In genomic region chr3:15298504-15298903, GRCh38 we compare ENCODE assay signal across 15 cellular contexts. TPM values are rescaled to one million over a fixed set of nuclear protein-coding genes. Genes with fewer than 3 reads are reported as not detected.
A peak's percentile ranks its signal among the peaks of the same experiment; 100 is the strongest.
DNase-seq lines count a peak whose midpoint lies in the region; ATAC-seq and TF ChIP-seq lines count a peak whose summit lies in the region.
"Had no signal": no experiment of that assay in that cellular context is flagged by ENCODE, and none has a peak within 500 bp of the region (broad histone marks: within the 10 kb centered on the region; RNA-seq: fewer than 3 reads in every experiment).

No MANE protein-coding gene starts in this region.

- H3K4me1 ChIP-seq in neural progenitor cell: no peaks in the 10 kb centered on the region

- H3K27me3 Mint-ChIP-seq in activated naive CD8-positive, alpha-beta T cell: no peaks in the 10 kb centered on the region
- H3K27me3 Mint-ChIP-seq in activated naive CD8-positive, alpha-beta T cell treated with anti-CD3 and anti-CD28 coated beads for 36 hours: no peaks in the 10 kb centered on the region
- H3K27me3 Mint-ChIP-seq in activated naive CD8-positive, alpha-beta T cell treated with anti-CD3 and anti-CD28 coated beads, Interleukin-2, amount 50 U/mL, for 24 hours: no peaks in the 10 kb centered on the region
- H3K27me3 Mint-ChIP-seq in natural killer cell treated with Interleukin-12 subunit alpha and Interleukin-12 subunit beta and Interleukin-15 and Interleukin-18, amount 100 ng/mL, for 72 hours: no peaks in the 10 kb centered on the region
- H3K27me3 Mint-ChIP-seq in neural progenitor cell (ENCODE audit: insufficient read depth, low read depth): no peaks in the 10 kb centered on the region
- H3K27me3 Mint-ChIP-seq: activated CD4-positive, alpha-beta T cell treated with anti-CD3 and anti-CD28 coated beads, Interleukin-2, amount 10 ng/mL, durations not matched to agents 7 days and 5 days had no signal

- no peak for ATAC-seq in activated naive CD8-positive, alpha-beta T cell treated with anti-CD3 and anti-CD28 coated beads, Interleukin-2, amount 50 U/mL, for 24 hours
- ATAC-seq in natural killer cell treated with Interleukin-12 subunit alpha and Interleukin-12 subunit beta and Interleukin-15 and Interleukin-18, amount 100 ng/mL, for 72 hours: peak in 1 of 2 donors; percentile 56
- ATAC-seq in left lobe of liver: no peak
- ATAC-seq in HG03378 (IDR thresholded peaks at IDR 0.05; ENCODE audit: unreplicated experiment): no peak

- no peaks in the 10 kb centered on the region for H4K20me1 ChIP-seq in neural progenitor cell (ENCODE audit: low read depth)

- no peaks in the 10 kb centered on the region for H3K9me3 ChIP-seq in neural progenitor cell (ENCODE audit: low read depth)
- H3K9me3 ChIP-seq: breast epithelium, mucosa of descending colon had no signal

- H3K27ac ChIP-seq in neural progenitor cell: no peak overlapping the region

- no peak overlapping the region for H2AFZ ChIP-seq in neural progenitor cell (replicated peaks)

- DNase-seq in activated naive CD8-positive, alpha-beta T cell treated with anti-CD3 and anti-CD28 coated beads for 36 hours: no peak
- no peak for DNase-seq in activated naive CD8-positive, alpha-beta T cell treated with anti-CD3 and anti-CD28 coated beads, Interleukin-2, amount 50 U/mL, for 24 hours
- peak; percentile 31 for DNase-seq in natural killer cell treated with Interleukin-12 subunit alpha and Interleukin-12 subunit beta and Interleukin-15 and Interleukin-18, amount 100 ng/mL, for 72 hours (ENCODE audit: low spot score)
- DNase-seq in left lobe of liver (ENCODE audit: low spot score) (no peak), neural progenitor cell (ENCODE audit: low spot score) (no peak), SW480 (ENCODE audit: low spot score) (no peak)
- DNase-seq: activated CD4-positive, alpha-beta T cell treated with anti-CD3 and anti-CD28 coated beads, Interleukin-2, amount 10 ng/mL, durations not matched to agents 7 days and 5 days; DMS79 treated with DMSO at 0.1 percent for 48 hours; MM.1S; mucosa of descending colon; stimulated activated CD4-positive, alpha-beta T cell treated with anti-CD3 and anti-CD28 coated beads, Interleukin-4, amount 100 ng/mL, for 1 hour had no signal

- no peaks in the 10 kb centered on the region for H3K9me3 Mint-ChIP-seq in activated naive CD8-positive, alpha-beta T cell (ENCODE audit: low read depth)
- no peaks in the 10 kb centered on the region for H3K9me3 Mint-ChIP-seq in activated naive CD8-positive, alpha-beta T cell treated with anti-CD3 and anti-CD28 coated beads for 36 hours
- no peaks in the 10 kb centered on the region for H3K9me3 Mint-ChIP-seq in activated naive CD8-positive, alpha-beta T cell treated with anti-CD3 and anti-CD28 coated beads, Interleukin-2, amount 50 U/mL, for 24 hours
- no peaks in the 10 kb centered on the region for H3K9me3 Mint-ChIP-seq in natural killer cell treated with Interleukin-12 subunit alpha and Interleukin-12 subunit beta and Interleukin-15 and Interleukin-18, amount 100 ng/mL, for 72 hours
- H3K9me3 Mint-ChIP-seq in neural progenitor cell: no peaks in the 10 kb centered on the region
- H3K9me3 Mint-ChIP-seq: activated CD4-positive, alpha-beta T cell treated with anti-CD3 and anti-CD28 coated beads, Interleukin-2, amount 10 ng/mL, durations not matched to agents 7 days and 5 days had no signal

- H3K4me3 ChIP-seq in neural progenitor cell: no peak overlapping the region
- H3K4me3 ChIP-seq: breast epithelium, mucosa of descending colon, smooth muscle cell had no signal

- peaks cover 35% of the 10 kb centered on the region for H3K36me3 Mint-ChIP-seq in activated naive CD8-positive, alpha-beta T cell
- no peaks in the 10 kb centered on the region for H3K36me3 Mint-ChIP-seq in activated naive CD8-positive, alpha-beta T cell treated with anti-CD3 and anti-CD28 coated beads for 36 hours
- H3K36me3 Mint-ChIP-seq in activated naive CD8-positive, alpha-beta T cell treated with anti-CD3 and anti-CD28 coated beads, Interleukin-2, amount 50 U/mL, for 24 hours (ENCODE audit: low read depth): peaks cover 4% of the 10 kb centered on the region
- H3K36me3 Mint-ChIP-seq in natural killer cell treated with Interleukin-12 subunit alpha and Interleukin-12 subunit beta and Interleukin-15 and Interleukin-18, amount 100 ng/mL, for 72 hours: peaks cover 53% of the 10 kb centered on the region
- peaks cover 12% of the 10 kb centered on the region for H3K36me3 Mint-ChIP-seq in neural progenitor cell

- no peak overlapping the region for H3K4me2 ChIP-seq in neural progenitor cell
- H3K4me2 ChIP-seq: smooth muscle cell had no signal

- no peak overlapping the region for H3K9ac ChIP-seq in neural progenitor cell

- no peaks in the 10 kb centered on the region for H3F3A ChIP-seq in neural progenitor cell (ENCODE audit: low read depth)

- no peaks in the 10 kb centered on the region for H3K79me2 ChIP-seq in neural progenitor cell (ENCODE audit: low read depth)

- TF ChIP-seq CTCF in neural progenitor cell (IDR thresholded peaks at IDR 0.05): no peak

- H3K4me3 Mint-ChIP-seq in activated naive CD8-positive, alpha-beta T cell: no peak overlapping the region
- H3K4me3 Mint-ChIP-seq in activated naive CD8-positive, alpha-beta T cell treated with anti-CD3 and anti-CD28 coated beads for 36 hours: no peak overlapping the region
- H3K4me3 Mint-ChIP-seq in activated naive CD8-positive, alpha-beta T cell treated with anti-CD3 and anti-CD28 coated beads, Interleukin-2, amount 50 U/mL, for 24 hours: no peak overlapping the region
- H3K4me3 Mint-ChIP-seq in natural killer cell treated with Interleukin-12 subunit alpha and Interleukin-12 subunit beta and Interleukin-15 and Interleukin-18, amount 100 ng/mL, for 72 hours: peak overlapping the region; percentile 68
- no peak overlapping the region for H3K4me3 Mint-ChIP-seq in neural progenitor cell
- H3K4me3 Mint-ChIP-seq: activated CD4-positive, alpha-beta T cell treated with anti-CD3 and anti-CD28 coated beads, Interleukin-2, amount 10 ng/mL, durations not matched to agents 7 days and 5 days had no signal

- peaks cover 45% of the 10 kb centered on the region for H3K4me1 Mint-ChIP-seq in activated naive CD8-positive, alpha-beta T cell (ENCODE audit: low read depth)
- peaks cover 14% of the 10 kb centered on the region for H3K4me1 Mint-ChIP-seq in activated naive CD8-positive, alpha-beta T cell treated with anti-CD3 and anti-CD28 coated beads for 36 hours
- peaks cover 47% of the 10 kb centered on the region for H3K4me1 Mint-ChIP-seq in activated naive CD8-positive, alpha-beta T cell treated with anti-CD3 and anti-CD28 coated beads, Interleukin-2, amount 50 U/mL, for 24 hours
- H3K4me1 Mint-ChIP-seq in natural killer cell treated with Interleukin-12 subunit alpha and Interleukin-12 subunit beta and Interleukin-15 and Interleukin-18, amount 100 ng/mL, for 72 hours (ENCODE audit: low read depth in 2 of 2): peaks cover 71 to 77% of the 10 kb centered on the region in 2 donors
- no peaks in the 10 kb centered on the region for H3K4me1 Mint-ChIP-seq in neural progenitor cell

- no peaks in the 10 kb centered on the region for H3K27me3 ChIP-seq in neural progenitor cell
- H3K27me3 ChIP-seq: breast epithelium had no signal

- H3K36me3 ChIP-seq in neural progenitor cell: no peaks in the 10 kb centered on the region
- H3K36me3 ChIP-seq: breast epithelium had no signal

- peak overlapping the region; percentile 4 for H3K27ac Mint-ChIP-seq in activated naive CD8-positive, alpha-beta T cell
- no peak overlapping the region for H3K27ac Mint-ChIP-seq in activated naive CD8-positive, alpha-beta T cell treated with anti-CD3 and anti-CD28 coated beads for 36 hours
- H3K27ac Mint-ChIP-seq in activated naive CD8-positive, alpha-beta T cell treated with anti-CD3 and anti-CD28 coated beads, Interleukin-2, amount 50 U/mL, for 24 hours: peak overlapping the region; percentile 1
- H3K27ac Mint-ChIP-seq in natural killer cell treated with Interleukin-12 subunit alpha and Interleukin-12 subunit beta and Interleukin-15 and Interleukin-18, amount 100 ng/mL, for 72 hours: peak overlapping the region; percentile 98
- no peak overlapping the region for H3K27ac Mint-ChIP-seq in neural progenitor cell
- H3K27ac Mint-ChIP-seq: activated CD4-positive, alpha-beta T cell treated with anti-CD3 and anti-CD28 coated beads, Interleukin-2, amount 10 ng/mL, durations not matched to agents 7 days and 5 days had no signal

RNA-seq across cellular contexts. Expression of gene SH3BP5, which starts 33.9 kb away (rescaled TPM):
- total RNA-seq in activated naive CD8-positive, alpha-beta T cell treated with anti-CD3 and anti-CD28 coated beads for 36 hours: 1 to 10 TPM; 2.4 TPM
- total RNA-seq in natural killer cell treated with Interleukin-12 subunit alpha and Interleukin-12 subunit beta and Interleukin-15 and Interleukin-18, amount 100 ng/mL, for 72 hours: 100 to 1,000 TPM in 1 of 2 donors, 10 to 100 TPM in 1; 58.5 to 165 TPM
- 10.5 TPM for total RNA-seq in left lobe of liver
- total RNA-seq in neural progenitor cell (ENCODE audit: low replicate concordance): 9.1 and 11.2 TPM in 2 replicates

Comparison
In these comparisons a context has a peak if more than half of its experiments do, and no peak if none do; other contexts are left out.
1. H3K27ac Mint-ChIP-seq: peak in activated naive CD8-positive, alpha-beta T cell (single experiment), activated naive CD8-positive, alpha-beta T cell treated with anti-CD3 and anti-CD28 coated beads, Interleukin-2, amount 50 U/mL, for 24 hours (single experiment) and natural killer cell treated with Interleukin-12 subunit alpha and Interleukin-12 subunit beta and Interleukin-15 and Interleukin-18, amount 100 ng/mL, for 72 hours (2 of 2); none in activated naive CD8-positive, alpha-beta T cell treated with anti-CD3 and anti-CD28 coated beads for 36 hours (single experiment) and neural progenitor cell (single experiment).